Comparison of ENCODE assay signal across 18 cellular contexts in genomic region chr22:26714971-26715370, GRCh38. TPM values are rescaled to one million over a fixed set of nuclear protein-coding genes. Genes with fewer than 3 reads are reported as not detected.
DNase-seq lines count a peak whose midpoint lies in the region; ATAC-seq and TF ChIP-seq lines count a peak whose summit lies in the region.
"Had no signal": no experiment of that assay in that cellular context is flagged by ENCODE, and none has a peak within 500 bp of the region (broad histone marks: within the 10 kb centered on the region; RNA-seq: fewer than 3 reads in every experiment).

No MANE protein-coding gene starts in this region.

- no peak for DNase-seq in natural killer cell
- DNase-seq in natural killer cell treated with Interleukin-12 subunit alpha and Interleukin-12 subunit beta and Interleukin-15 and Interleukin-18, amount 100 ng/mL, for 72 hours (ENCODE audit: low spot score), result no peak
- no peak for DNase-seq in chondrocyte (ENCODE audit: low spot score)
- DNase-seq in nephron progenitor cell, result no peak
- DNase-seq in ureter (ENCODE audit: low spot score), result no peak
- no peak for DNase-seq in CD4-positive, alpha-beta T cell
- no peak for DNase-seq in LoVo (ENCODE audit: low spot score)
- DNase-seq: NCI-H1048, NCI-H1436 treated with DMSO at 0.1 percent for 48 hours, NCI-H2029, NCI-H2171 treated with DMSO at 0.1 percent for 48 hours, NCI-H446, NCI-H526 treated with DMSO at 0.1 percent for 48 hours, SJCRH30 had no signal

- POLR2A ChIA-PET in CD4-positive, alpha-beta T cell (lab: Charles Lee), result no interaction called here

- H3K27ac ChIP-seq in CD4-positive, alpha-beta T cell (ENCODE audit: low read depth, low read length), result no peak overlapping the region
- H3K27ac ChIP-seq: BLaER1 treated with 17β-estradiol and CSF1 and Interleukin-3, amounts not matched to agents 10 nM and 100 nM; HL-60 had no signal

- H3K9me3 Mint-ChIP-seq in natural killer cell, result no peaks in the 10 kb centered on the region
- no peaks in the 10 kb centered on the region for H3K9me3 Mint-ChIP-seq in natural killer cell treated with Interleukin-12 subunit alpha and Interleukin-12 subunit beta and Interleukin-15 and Interleukin-18, amount 100 ng/mL, for 72 hours
- H3K9me3 Mint-ChIP-seq in chondrocyte (ENCODE audit: low read depth), result no peaks in the 10 kb centered on the region
- H3K9me3 Mint-ChIP-seq in nephron progenitor cell, result no peaks in the 10 kb centered on the region
- no peaks in the 10 kb centered on the region for H3K9me3 Mint-ChIP-seq in CD4-positive, alpha-beta T cell

- H3K36me3 Mint-ChIP-seq in natural killer cell, result peaks cover 9% of the 10 kb centered on the region
- no peaks in the 10 kb centered on the region for H3K36me3 Mint-ChIP-seq in natural killer cell treated with Interleukin-12 subunit alpha and Interleukin-12 subunit beta and Interleukin-15 and Interleukin-18, amount 100 ng/mL, for 72 hours
- H3K36me3 Mint-ChIP-seq in chondrocyte (ENCODE audit: low read depth), result peaks cover 2% of the 10 kb centered on the region
- peaks cover 7% of the 10 kb centered on the region for H3K36me3 Mint-ChIP-seq in nephron progenitor cell (ENCODE audit: low read depth)
- H3K36me3 Mint-ChIP-seq in CD4-positive, alpha-beta T cell (ENCODE audit: low read depth), result peaks cover 97% of the 10 kb centered on the region

- no peaks in the 10 kb centered on the region for H3K9me3 ChIP-seq in CD4-positive, alpha-beta T cell (ENCODE audit: control insufficient read depth, low read length)
- H3K9me3 ChIP-seq: BLaER1 treated with 17β-estradiol and CSF1 and Interleukin-3, amounts not matched to agents 10 nM and 100 nM; SJCRH30 had no signal

- H3K4me1 Mint-ChIP-seq in natural killer cell, result peaks cover 33 to 47% of the 10 kb centered on the region in 2 donors
- H3K4me1 Mint-ChIP-seq in natural killer cell treated with Interleukin-12 subunit alpha and Interleukin-12 subunit beta and Interleukin-15 and Interleukin-18, amount 100 ng/mL, for 72 hours (ENCODE audit: low read depth in 2 of 2), result peaks cover 28 to 30% of the 10 kb centered on the region in 2 donors
- H3K4me1 Mint-ChIP-seq in chondrocyte (ENCODE audit: low read depth), result peaks cover 56% of the 10 kb centered on the region
- H3K4me1 Mint-ChIP-seq in nephron progenitor cell, result peaks cover 32% of the 10 kb centered on the region
- peaks cover 17% of the 10 kb centered on the region for H3K4me1 Mint-ChIP-seq in CD4-positive, alpha-beta T cell (ENCODE audit: low read depth)

- TF ChIP-seq POLR2A in GM18505 (IDR thresholded peaks at IDR 0.05; ENCODE audit: borderline replicate concordance, extremely low read depth, insufficient read depth, insufficient read length), result no peak

- TF ChIP-seq CTCF in natural killer cell (IDR thresholded peaks at IDR 0.05) (no peak), chondrocyte (IDR thresholded peaks at IDR 0.05) (no peak), nephron progenitor cell (IDR thresholded peaks at IDR 0.05) (no peak)
- no peak for TF ChIP-seq CTCF in CD4-positive, alpha-beta T cell (IDR thresholded peaks at IDR 0.05)

- H3K27me3 Mint-ChIP-seq in natural killer cell (ENCODE audit: low read depth in 2 of 2) (no peaks in the 10 kb centered on the region), chondrocyte (ENCODE audit: low read depth) (no peaks in the 10 kb centered on the region), nephron progenitor cell (ENCODE audit: low read depth, poor library complexity) (peaks cover 9% of the 10 kb centered on the region)
- H3K27me3 Mint-ChIP-seq in natural killer cell treated with Interleukin-12 subunit alpha and Interleukin-12 subunit beta and Interleukin-15 and Interleukin-18, amount 100 ng/mL, for 72 hours, result no peaks in the 10 kb centered on the region
- no peaks in the 10 kb centered on the region for H3K27me3 Mint-ChIP-seq in CD4-positive, alpha-beta T cell

- no peaks in the 10 kb centered on the region for H3K27me3 ChIP-seq in CD4-positive, alpha-beta T cell (ENCODE audit: control insufficient read depth, insufficient read depth, low read length)
- H3K27me3 ChIP-seq: BLaER1 treated with 17β-estradiol and CSF1 and Interleukin-3, amounts not matched to agents 10 nM and 100 nM; SJCRH30 had no signal

- no peak overlapping the region for H3K4me3 Mint-ChIP-seq in natural killer cell
- H3K4me3 Mint-ChIP-seq in natural killer cell treated with Interleukin-12 subunit alpha and Interleukin-12 subunit beta and Interleukin-15 and Interleukin-18, amount 100 ng/mL, for 72 hours, result no peak overlapping the region
- H3K4me3 Mint-ChIP-seq in chondrocyte (ENCODE audit: unreplicated experiment), result no peak overlapping the region
- no peak overlapping the region for H3K4me3 Mint-ChIP-seq in nephron progenitor cell
- H3K4me3 Mint-ChIP-seq in CD4-positive, alpha-beta T cell, result no peak overlapping the region

- intact Hi-C loops in natural killer cell (cut with micrococcal nuclease), result no loop called here
- intact Hi-C loops in CD4-positive, alpha-beta T cell (cut with DNase I, micrococcal nuclease), result no loop called here

- peak overlapping the region; percentile 31 to 36 for H3K27ac Mint-ChIP-seq in natural killer cell
- peak overlapping the region in 1 of 2 donors; percentile 65 for H3K27ac Mint-ChIP-seq in natural killer cell treated with Interleukin-12 subunit alpha and Interleukin-12 subunit beta and Interleukin-15 and Interleukin-18, amount 100 ng/mL, for 72 hours
- H3K27ac Mint-ChIP-seq in chondrocyte (ENCODE audit: unreplicated experiment), result peak overlapping the region; percentile 91
- peak overlapping the region; percentile 88 for H3K27ac Mint-ChIP-seq in nephron progenitor cell
- no peak overlapping the region for H3K27ac Mint-ChIP-seq in CD4-positive, alpha-beta T cell

- CTCF ChIA-PET in CD4-positive, alpha-beta T cell (lab: Charles Lee), result no interaction called here

- ATAC-seq in natural killer cell (no peak), GM18505 (IDR thresholded peaks at IDR 0.05; ENCODE audit: unreplicated experiment) (no peak)
- no peak for ATAC-seq in natural killer cell treated with Interleukin-12 subunit alpha and Interleukin-12 subunit beta and Interleukin-15 and Interleukin-18, amount 100 ng/mL, for 72 hours
- ATAC-seq in CD4-positive, alpha-beta T cell (ENCODE audit: poor library complexity), result no peak
- ATAC-seq: Panc1 had no signal

RNA-seq across cellular contexts. Expression of gene MIAT, which starts 57.6 kb away (rescaled TPM):
- total RNA-seq in natural killer cell (100 to 1,000 TPM in 1 of 3 donors, 10 to 100 TPM in 2; 75.3 to 105 (median 76.3) TPM), chondrocyte (2.5 to 6.2 TPM (median 3.5 TPM) in 3 replicates), ureter (4.7 TPM)
- total RNA-seq in natural killer cell treated with Interleukin-12 subunit alpha and Interleukin-12 subunit beta and Interleukin-15 and Interleukin-18, amount 100 ng/mL, for 72 hours, result 10 to 100 TPM in 1 of 2 donors, 1 to 10 TPM in 1; 6.0 to 12.6 TPM
- total RNA-seq in CD4-positive, alpha-beta T cell, result 10 to 100 TPM; 26.8 to 27.2 TPM
